Comparison of ENCODE assay signal across 12 cellular contexts in the genomic region with DNA sequence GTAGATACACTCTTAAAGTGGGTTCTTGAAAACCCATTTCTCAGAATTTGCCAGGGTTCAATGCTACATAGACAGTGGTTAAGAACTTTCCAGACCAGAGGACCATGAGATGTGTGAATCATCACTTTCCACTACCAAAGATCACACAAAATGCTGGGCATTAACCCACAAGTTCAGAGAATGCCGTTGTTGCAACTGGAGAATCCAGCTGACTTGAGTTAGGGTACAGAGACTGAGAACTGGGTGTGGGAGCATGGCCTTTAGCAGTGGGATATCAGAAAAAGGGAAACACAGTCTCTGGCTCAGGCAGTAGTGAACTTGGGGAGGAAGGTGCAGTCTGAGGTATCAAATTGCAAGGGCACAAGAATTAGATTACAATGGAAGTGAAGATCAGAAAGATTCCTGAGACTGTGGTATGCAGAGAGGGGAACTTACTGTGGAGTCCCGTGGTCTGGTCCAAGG. TPM values are rescaled to one million over a fixed set of nuclear protein-coding genes. Genes with fewer than 3 reads are reported as not detected.
DNase-seq lines count a peak whose midpoint lies in the region; ATAC-seq and TF ChIP-seq lines count a peak whose summit lies in the region.
"Had no signal": no experiment of that assay in that cellular context is flagged by ENCODE, and none has a peak within 500 bp of the region (broad histone marks: within the 10 kb centered on the region; RNA-seq: fewer than 3 reads in every experiment).

No MANE protein-coding gene starts in this region.

- H3K36me3 ChIP-seq in upper lobe of right lung = no peaks in the 10 kb centered on the region
- H3K36me3 ChIP-seq: pancreas had no signal

- peak; percentile 77 for ATAC-seq in upper lobe of right lung
- no peak for ATAC-seq in GM19452 (IDR thresholded peaks at IDR 0.05; ENCODE audit: unreplicated experiment)
- ATAC-seq: pancreas had no signal

- intact Hi-C loops in upper lobe of right lung (cut with DNase I) = no loop called here

- no peak overlapping the region for H3K4me3 ChIP-seq in upper lobe of right lung
- H3K4me3 ChIP-seq: pancreas had no signal

- peak overlapping the region; percentile 85 for H3K27ac ChIP-seq in epithelial cell of prostate
- no peak overlapping the region for H3K27ac ChIP-seq in upper lobe of right lung
- H3K27ac ChIP-seq: pancreas had no signal

- peaks cover 17% of the 10 kb centered on the region for H3K36me3 Mint-ChIP-seq in activated naive CD4-positive, alpha-beta T cell treated with anti-CD3 and anti-CD28 coated beads, Interleukin-2, amount 10 ng/mL, durations not matched to agents 7 days and 5 days
- peaks cover 5% of the 10 kb centered on the region for H3K36me3 Mint-ChIP-seq in nephron progenitor cell (ENCODE audit: low read depth)

- H3K27me3 ChIP-seq in upper lobe of right lung = no peaks in the 10 kb centered on the region
- H3K27me3 ChIP-seq: pancreas had no signal

- CTCF ChIA-PET in activated naive CD4-positive, alpha-beta T cell treated with anti-CD3 and anti-CD28 coated beads, Interleukin-2, amount 10 ng/mL, durations not matched to agents 7 days and 5 days (lab: Charles Lee) = no interaction called here

- peaks cover 5% of the 10 kb centered on the region for H3K4me1 ChIP-seq in upper lobe of right lung
- H3K4me1 ChIP-seq: pancreas had no signal

- H3K27me3 Mint-ChIP-seq in activated naive CD4-positive, alpha-beta T cell treated with anti-CD3 and anti-CD28 coated beads, Interleukin-2, amount 10 ng/mL, durations not matched to agents 7 days and 5 days = peaks cover 1% of the 10 kb centered on the region
- no peaks in the 10 kb centered on the region for H3K27me3 Mint-ChIP-seq in nephron progenitor cell (ENCODE audit: low read depth, poor library complexity)

- no peaks in the 10 kb centered on the region for H3K9me3 ChIP-seq in upper lobe of right lung
- H3K9me3 ChIP-seq: pancreas had no signal

- DNase-seq in activated naive CD4-positive, alpha-beta T cell treated with anti-CD3 and anti-CD28 coated beads, Interleukin-2, amount 10 ng/mL, durations not matched to agents 7 days and 5 days = no peak
- DNase-seq in activated naive CD4-positive, alpha-beta T cell treated with anti-CD3 and anti-CD28 coated beads, Interleukin-2, amount 50 U/mL, for 16 hours = no peak
- DNase-seq in OCI-M1 (lab: John Stamatoyannopoulos, UW) = peak; percentile 42
- DNase-seq in epithelial cell of prostate (ENCODE audit: low read depth, low spot score) = no peak
- DNase-seq in upper lobe of right lung = no peak
- no peak for DNase-seq in mesenteric fat pad (ENCODE audit: low spot score)
- DNase-seq in nephron progenitor cell = no peak
- DNase-seq: amniotic stem cell, HCEC 1CT, midbrain, pancreas had no signal

- TF ChIP-seq CTCF in upper lobe of right lung (IDR thresholded peaks at IDR 0.05) (no peak), nephron progenitor cell (IDR thresholded peaks at IDR 0.05) (no peak)

- peaks cover 21% of the 10 kb centered on the region for H3K9me3 Mint-ChIP-seq in activated naive CD4-positive, alpha-beta T cell treated with anti-CD3 and anti-CD28 coated beads, Interleukin-2, amount 10 ng/mL, durations not matched to agents 7 days and 5 days
- peaks cover 41% of the 10 kb centered on the region for H3K9me3 Mint-ChIP-seq in nephron progenitor cell

- H3K27ac Mint-ChIP-seq in activated naive CD4-positive, alpha-beta T cell treated with anti-CD3 and anti-CD28 coated beads, Interleukin-2, amount 10 ng/mL, durations not matched to agents 7 days and 5 days = peak overlapping the region; percentile 31
- H3K27ac Mint-ChIP-seq in nephron progenitor cell = no peak overlapping the region

- peaks cover 46% of the 10 kb centered on the region for H3K4me1 Mint-ChIP-seq in activated naive CD4-positive, alpha-beta T cell treated with anti-CD3 and anti-CD28 coated beads, Interleukin-2, amount 10 ng/mL, durations not matched to agents 7 days and 5 days
- H3K4me1 Mint-ChIP-seq in nephron progenitor cell = peaks cover 6% of the 10 kb centered on the region

- H3K4me3 Mint-ChIP-seq in activated naive CD4-positive, alpha-beta T cell treated with anti-CD3 and anti-CD28 coated beads, Interleukin-2, amount 10 ng/mL, durations not matched to agents 7 days and 5 days = no peak overlapping the region
- H3K4me3 Mint-ChIP-seq in nephron progenitor cell = no peak overlapping the region

RNA-seq across cellular contexts. Expression of a gene that starts 51.5 kb away (rescaled TPM):
- total RNA-seq in upper lobe of right lung (13.1 TPM), mesenteric fat pad (16.3 TPM)
